In the genomic region with DNA sequence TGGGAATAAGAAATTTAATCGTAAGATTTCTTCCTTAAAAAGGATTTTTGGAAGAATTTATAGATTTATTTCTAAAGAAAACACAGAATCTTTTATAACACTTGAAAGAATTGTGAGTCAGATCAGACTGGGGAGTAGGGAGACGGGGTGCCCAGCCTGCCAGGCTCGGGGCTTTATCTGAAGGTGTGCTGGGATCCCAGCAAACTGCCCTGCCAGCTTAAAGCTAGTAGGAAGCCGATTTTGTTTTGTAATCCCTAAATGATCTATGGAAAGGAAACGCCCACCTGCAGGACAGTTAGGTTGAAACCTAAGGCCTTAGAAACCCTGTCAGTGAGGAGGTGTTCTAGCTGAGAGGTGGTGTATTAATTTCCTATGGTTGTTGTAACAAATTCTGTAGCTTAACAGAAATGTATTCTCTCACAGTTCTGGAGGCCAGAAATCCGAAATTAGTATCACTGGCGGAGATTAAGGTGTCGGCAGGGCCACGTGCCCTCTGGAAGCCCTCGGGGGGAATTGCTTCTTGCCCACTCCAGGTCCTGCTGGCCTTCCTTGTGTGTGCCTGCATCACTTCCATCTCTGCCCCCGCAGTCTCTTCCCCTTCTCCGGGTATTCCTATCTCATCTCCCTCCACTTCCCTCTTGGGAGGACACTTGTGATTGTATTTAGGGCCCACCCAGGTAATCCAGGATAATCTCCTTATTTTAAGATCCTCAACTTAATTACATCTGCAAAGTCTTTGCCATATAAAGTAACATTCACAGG, we compare ENCODE assay signal across 19 cellular contexts. TPM values are rescaled to one million over a fixed set of nuclear protein-coding genes. Genes with fewer than 3 reads are reported as not detected.
DNase-seq lines count a peak whose midpoint lies in the region; ATAC-seq and TF ChIP-seq lines count a peak whose summit lies in the region.
"Had no signal": no experiment of that assay in that cellular context is flagged by ENCODE, and none has a peak within 500 bp of the region (broad histone marks: within the 10 kb centered on the region; RNA-seq: fewer than 3 reads in every experiment).

No MANE protein-coding gene starts in this region.

- DNase-seq in NCI-H82 (lab: John Stamatoyannopoulos, UW) (peak; percentile 94), esophagus muscularis mucosa (ENCODE audit: extremely low spot score) (peak; percentile 79), KG1 (lab: John Stamatoyannopoulos, UW) (no peak), A673 (ENCODE audit: low spot score) (no peak), DMS 273 (lab: John Stamatoyannopoulos, UW; ENCODE audit: unreplicated experiment) (no peak)
- DNase-seq: CD4-positive, CD25-positive, alpha-beta regulatory T cell; CD8-positive, alpha-beta memory T cell; DMS 273 treated with DMSO at 0.1 percent for 48 hours; DMS79; EL; GDM1; H9 had no signal

- POLR2A ChIA-PET in A673 (lab: Charles Lee; ENCODE audit: low non-redundant PET): no interaction called here

- no peak for TF ChIP-seq RAD21 in Ishikawa (IDR thresholded peaks at IDR 0.05; ENCODE audit: low read depth)

- BruUV-seq in A673 (replicated peaks; lab: Mats Ljungman, UMichigan): no TSS peak

- TF ChIP-seq CTCF in esophagus muscularis mucosa (IDR thresholded peaks at IDR 0.05): no peak
- no peak for TF ChIP-seq CTCF in A673 (conservative IDR thresholded peaks at IDR 0.05; ENCODE audit: low read depth, low read length)

- no peak overlapping the region for H3K4me3 ChIP-seq in esophagus muscularis mucosa
- no peak overlapping the region for H3K4me3 ChIP-seq in A673 (ENCODE audit: low read depth, low read length, poor library complexity, severe bottlenecking)
- H3K4me3 ChIP-seq: BLaER1, GM23338 had no signal

- intact Hi-C loops in esophagus muscularis mucosa (cut with DNase I): no loop called here
- intact Hi-C loops in A673 (cut with micrococcal nuclease; ENCODE audit: unreplicated experiment): no loop called here

- 92% methylated on average over 12 of the region's 12 CpGs for WGBS in esophagus muscularis mucosa

- CTCF ChIA-PET in A673 (lab: Charles Lee): no interaction called here

- H3K9me3 ChIP-seq in esophagus muscularis mucosa (no peaks in the 10 kb centered on the region), A673 (ENCODE audit: low read depth, low read length, poor library complexity, severe bottlenecking) (no peaks in the 10 kb centered on the region)

- TF ChIP-seq EP300 in Ishikawa (IDR thresholded peaks at IDR 0.05; ENCODE audit: borderline replicate concordance) (no peak), esophagus muscularis mucosa (IDR thresholded peaks at IDR 0.05) (no peak)

- TF ChIP-seq POLR2A in esophagus muscularis mucosa (IDR thresholded peaks at IDR 0.05; ENCODE audit: low read depth): no peak

- H3K36me3 ChIP-seq in esophagus muscularis mucosa (no peaks in the 10 kb centered on the region), A673 (ENCODE audit: insufficient read depth, low read length, poor library complexity, severe bottlenecking) (no peaks in the 10 kb centered on the region)
- H3K36me3 ChIP-seq: BLaER1 had no signal

- no peak for ATAC-seq in HG03520 (IDR thresholded peaks at IDR 0.05; ENCODE audit: unreplicated experiment)
- ATAC-seq: GM23338, HCT116 had no signal

- H3K27me3 ChIP-seq in esophagus muscularis mucosa (peaks cover 0 to 17% (median 0%) of the 10 kb centered on the region in 4 donors), A673 (replicated peaks; ENCODE audit: insufficient read depth, low read depth, low read length, poor library complexity) (peaks cover 7% of the 10 kb centered on the region)
- H3K27me3 ChIP-seq: BLaER1 had no signal

- H3K4me1 ChIP-seq in esophagus muscularis mucosa (no peaks in the 10 kb centered on the region), A673 (ENCODE audit: insufficient read depth, low read length, poor library complexity, severe bottlenecking) (no peaks in the 10 kb centered on the region)
- H3K4me1 ChIP-seq: BLaER1 had no signal

- H3K27ac ChIP-seq in esophagus muscularis mucosa (replicated peaks in 1 of 4) (no peak overlapping the region), A673 (ENCODE audit: low read depth, low read length, poor library complexity, severe bottlenecking) (no peak overlapping the region)
- H3K27ac ChIP-seq: BLaER1, C4-2B had no signal

TF ChIP-seq in Ishikawa, 13 proteins besides CTCF, POLR2A, EP300 and RAD21:
- no peak for TF ChIP-seq YY1 (IDR thresholded peaks at IDR 0.05; ENCODE audit: low read depth)
- TF ChIP-seq FOXM1 (IDR thresholded peaks at IDR 0.05; ENCODE audit: borderline replicate concordance, low read depth): 0 out of 2 replicates have a peak, but pooled peaks have one; percentile 1
- TF ChIP-seq TAF1 (IDR thresholded peaks at IDR 0.05; ENCODE audit: low read depth): no peak

RNA-seq across cellular contexts. Expression of gene RAB6B, which starts 19.3 kb away (rescaled TPM):
- total RNA-seq in esophagus muscularis mucosa: 10 to 100 TPM in 2 of 4 donors, 1 to 10 TPM in 2; 6.2 to 11.9 (median 10.5) TPM
- total RNA-seq in A673 (2021): 0.86 and 0.87 TPM in 2 replicates
- total RNA-seq: B cell had no signal

Comparison
In these comparisons a context has a peak if more than half of its experiments do, and no peak if none do; other contexts are left out.
1. DNase-seq: peak in NCI-H82 (single experiment) and esophagus muscularis mucosa (single experiment); none in KG1 (single experiment), A673 (single experiment) and DMS 273 (single experiment).